Comparison of ENCODE assay signal across 9 cellular contexts in genomic region chr6:16438677-16439615, GRCh38.
DNase-seq lines count a peak whose midpoint lies in the region; ATAC-seq lines count a peak whose summit lies in the region.
"Had no signal": no experiment of that assay in that cellular context is flagged by ENCODE, and none has a peak within 500 bp of the region (broad histone marks: within the 10 kb centered on the region; RNA-seq: fewer than 3 reads in every experiment).

No MANE protein-coding gene starts in this region.

- ATAC-seq in activated naive CD4-positive, alpha-beta T cell treated with anti-CD3 and anti-CD28 coated beads, Interleukin-2, amount 50 U/mL, for 72 hours, result no peak
- ATAC-seq in HG03139 (IDR thresholded peaks at IDR 0.05; ENCODE audit: unreplicated experiment), result no peak

- H3K36me3 Mint-ChIP-seq in activated naive CD4-positive, alpha-beta T cell treated with anti-CD3 and anti-CD28 coated beads, Interleukin-2, amount 50 U/mL, for 72 hours, result peaks cover 5 to 28% of the 10 kb centered on the region in 2 donors

- in situ Hi-C loops in SK-MEL-5 (cut with HindIII; ENCODE audit: low pct_unique_long_range_greater_than_20kb, low sequenced_read_pairs), result no loop called here

- peak; percentile 32 for DNase-seq in activated naive CD4-positive, alpha-beta T cell treated with Interleukin-2 at 50 U/mL for 16 hours
- DNase-seq in activated naive CD4-positive, alpha-beta T cell treated with anti-CD3 and anti-CD28 coated beads, Interleukin-2, amount 50 U/mL, for 72 hours (ENCODE audit: low spot score in 2 of 2), result no peak
- DNase-seq in SK-MEL-5 (ENCODE audit: low read depth, low spot score) (peak; percentile 26), fibroblast of gingiva (ENCODE audit: low read depth) (peak; percentile 51), mesenteric fat pad (ENCODE audit: low spot score) (no peak), GF-D8 (lab: John Stamatoyannopoulos, UW) (no peak)
- peak; percentile 39 for DNase-seq in stimulated activated naive CD4-positive, alpha-beta T cell treated with Interleukin-2 at 50 U/mL for 16 hours (lab: John Stamatoyannopoulos, UW)
- DNase-seq: NCI-H524 had no signal

- H3K27ac Mint-ChIP-seq in activated naive CD4-positive, alpha-beta T cell treated with anti-CD3 and anti-CD28 coated beads, Interleukin-2, amount 50 U/mL, for 72 hours, result no peak overlapping the region

- H3K9me3 Mint-ChIP-seq in activated naive CD4-positive, alpha-beta T cell treated with anti-CD3 and anti-CD28 coated beads, Interleukin-2, amount 50 U/mL, for 72 hours, result peaks cover 0 to 8% of the 10 kb centered on the region in 2 donors

Comparison
In these comparisons a context has a peak if more than half of its experiments do, and no peak if none do; other contexts are left out.
1. DNase-seq: peak in activated naive CD4-positive, alpha-beta T cell treated with Interleukin-2 at 50 U/mL for 16 hours (single experiment), SK-MEL-5 (single experiment), fibroblast of gingiva (single experiment) and stimulated activated naive CD4-positive, alpha-beta T cell treated with Interleukin-2 at 50 U/mL for 16 hours (single experiment); none in activated naive CD4-positive, alpha-beta T cell treated with anti-CD3 and anti-CD28 coated beads, Interleukin-2, amount 50 U/mL, for 72 hours (0 of 2), mesenteric fat pad (single experiment) and GF-D8 (single experiment).